ENCODE assay signal across 1 cellular context in the genomic region with DNA sequence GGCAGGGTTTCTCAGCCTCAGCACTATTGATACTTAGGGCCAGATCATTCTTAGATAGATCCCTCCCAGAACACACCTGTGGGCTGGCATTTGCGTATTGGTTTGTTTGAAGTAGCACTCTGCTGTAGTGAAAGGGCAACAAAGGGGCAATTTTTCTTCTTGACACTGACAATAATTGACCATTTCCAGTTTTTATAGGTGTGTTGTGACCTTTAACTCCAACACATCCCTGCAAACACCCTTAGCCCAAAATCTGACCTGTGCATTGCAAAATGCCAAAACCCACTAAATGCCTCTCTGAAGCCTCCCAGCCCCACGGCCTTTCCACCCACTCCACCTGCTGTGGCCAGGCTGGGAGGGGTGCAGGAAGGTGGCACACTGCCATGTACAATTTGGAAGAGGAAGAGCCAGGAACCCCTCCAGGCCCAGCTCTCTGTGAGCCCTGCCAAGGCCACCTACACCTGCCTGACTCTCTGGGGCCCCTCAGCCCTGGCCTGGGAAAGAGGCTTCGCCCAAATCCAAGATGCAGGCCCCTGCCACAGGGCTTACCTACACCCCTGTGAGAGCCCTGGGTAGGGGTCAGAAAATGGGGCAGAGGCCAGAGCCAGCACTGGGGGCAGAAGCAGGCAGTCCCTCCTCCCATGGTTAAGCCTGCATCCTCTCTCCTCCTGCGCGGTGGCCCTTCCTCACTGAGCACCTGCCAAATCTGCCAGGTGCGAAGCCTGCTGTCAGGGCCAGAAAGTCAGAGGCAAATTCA.
TF ChIP-seq lines count a peak whose summit lies in the region.

No MANE protein-coding gene starts in this region.

TF ChIP-seq in HEK293, 187 proteins besides CTCF, POLR2A, EP300 and RAD21 (continued from another document):
- TF ChIP-seq, protein P1, sequence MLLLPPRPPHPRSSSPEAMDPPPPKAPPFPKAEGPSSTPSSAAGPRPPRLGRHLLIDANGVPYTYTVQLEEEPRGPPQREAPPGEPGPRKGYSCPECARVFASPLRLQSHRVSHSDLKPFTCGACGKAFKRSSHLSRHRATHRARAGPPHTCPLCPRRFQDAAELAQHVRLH (tag by site-specific recombination; IDR thresholded peaks at IDR 0.05): no peak
- TF ChIP-seq EGR2 (tag by site-specific recombination; IDR thresholded peaks at IDR 0.05; ENCODE audit: low read depth) (0 out of 2 replicates have a peak, but pooled peaks have one; percentile 23), ZNF473 (tag by site-specific recombination; IDR thresholded peaks at IDR 0.05) (no peak), SP2 (tag by site-specific recombination; IDR thresholded peaks at IDR 0.05) (no peak), IKZF3 (tag by site-specific recombination; IDR thresholded peaks at IDR 0.05) (no peak), ZNF10 (tag by site-specific recombination; IDR thresholded peaks at IDR 0.05) (no peak), ZNF426 (tag by site-specific recombination; IDR thresholded peaks at IDR 0.05) (no peak)
